8 cellular contexts compared by ENCODE assay signal in genomic region chr7:44638611-44639557, GRCh38. TPM values are rescaled to one million over a fixed set of nuclear protein-coding genes. Genes with fewer than 3 reads are reported as not detected.
A peak's percentile ranks its signal among the peaks of the same experiment; 100 is the strongest.
DNase-seq lines count a peak whose midpoint lies in the region; ATAC-seq and TF ChIP-seq lines count a peak whose summit lies in the region.

No MANE protein-coding gene starts in this region.

- intact Hi-C loops in psoas muscle (cut with DNase I) (no loop called here), vagina (cut with DNase I) (no loop called here)

- H3K4me1 Mint-ChIP-seq in activated T-cell treated with anti-CD3 and anti-CD28 coated beads, Interleukin-2, amount 50 U/mL, for 4 hours (ENCODE audit: low read depth): peaks cover 73% of the 10 kb centered on the region

- no peak overlapping the region for H3K4me3 ChIP-seq in psoas muscle
- H3K4me3 ChIP-seq in vagina: no peak overlapping the region

- no peaks in the 10 kb centered on the region for H3K27me3 Mint-ChIP-seq in activated T-cell treated with anti-CD3 and anti-CD28 coated beads, Interleukin-2, amount 50 U/mL, for 4 hours (ENCODE audit: low read depth)

- no peaks in the 10 kb centered on the region for H3K9me3 Mint-ChIP-seq in activated T-cell treated with anti-CD3 and anti-CD28 coated beads, Interleukin-2, amount 50 U/mL, for 4 hours

- 86 to 90% (median 89%) methylated on average over 5 of the region's 5 CpGs for WGBS in psoas muscle, 3 donors

- H3K27me3 ChIP-seq in psoas muscle (ENCODE audit: insufficient read depth in 3 of 3, low read length in 2 of 3) (no peaks in the 10 kb centered on the region), vagina (no peaks in the 10 kb centered on the region)

- H3K27ac ChIP-seq in psoas muscle: peak overlapping the region; percentile 93
- H3K27ac ChIP-seq in vagina: peak overlapping the region; percentile 87

- H3K36me3 Mint-ChIP-seq in activated T-cell treated with anti-CD3 and anti-CD28 coated beads, Interleukin-2, amount 50 U/mL, for 4 hours (ENCODE audit: insufficient read depth): peaks cover 10% of the 10 kb centered on the region

- peaks cover 72% of the 10 kb centered on the region for H3K4me1 ChIP-seq in psoas muscle
- peaks cover 66% of the 10 kb centered on the region for H3K4me1 ChIP-seq in vagina

- no peak for TF ChIP-seq POLR2A in vagina (IDR thresholded peaks at IDR 0.05)

- H3K9me3 ChIP-seq in psoas muscle (no peaks in the 10 kb centered on the region), vagina (no peaks in the 10 kb centered on the region)

- H3K36me3 ChIP-seq in psoas muscle (ENCODE audit: insufficient read depth in 1 of 2, low read depth in 1 of 2) (no peaks in the 10 kb centered on the region), vagina (no peaks in the 10 kb centered on the region)

- peak; percentile 98 for DNase-seq in A172 (ENCODE audit: low spot score)
- peak; percentile 2 for DNase-seq in OCI-M2 (lab: John Stamatoyannopoulos, UW; ENCODE audit: unreplicated experiment)
- DNase-seq in activated T-cell treated with anti-CD3 and anti-CD28 coated beads, Interleukin-2, amount 50 U/mL, for 4 hours: peak; percentile 65
- DNase-seq in foreskin melanocyte: peak; percentile 20
- DNase-seq in psoas muscle: peak; percentile 74 to 82
- DNase-seq in vagina (ENCODE audit: extremely low spot score in 2 of 2): no peak

- ATAC-seq in GM18519 (IDR thresholded peaks at IDR 0.05; ENCODE audit: low FRiP score, unreplicated experiment): peak; percentile 39
- ATAC-seq in HG03025 (IDR thresholded peaks at IDR 0.05; ENCODE audit: low FRiP score, unreplicated experiment): peak; percentile 73
- ATAC-seq in activated T-cell treated with anti-CD3 and anti-CD28 coated beads, Interleukin-2, amount 50 U/mL, for 4 hours: peak; percentile 65 to 72
- peak; percentile 62 to 72 (median 66) for ATAC-seq in psoas muscle

- no peak for TF ChIP-seq CTCF in psoas muscle (IDR thresholded peaks at IDR 0.05)
- no peak for TF ChIP-seq CTCF in vagina (IDR thresholded peaks at IDR 0.05)

- peak overlapping the region; percentile 73 for H3K4me3 Mint-ChIP-seq in activated T-cell treated with anti-CD3 and anti-CD28 coated beads, Interleukin-2, amount 50 U/mL, for 4 hours

RNA-seq across cellular contexts. Expression of gene OGDH, which starts 32.5 kb away (rescaled TPM):
- 84.1 and 84.9 TPM in 2 replicates for total RNA-seq in A172 (2014; rRNA removed; shearing (Covaris generic))
- 100 to 1,000 TPM in 1 of 3 donors, 10 to 100 TPM in 2; 83.0 to 105 (median 97.2) TPM for total RNA-seq in activated T-cell treated with anti-CD3 and anti-CD28 coated beads, Interleukin-2, amount 50 U/mL, for 4 hours
- total RNA-seq in psoas muscle: 100 to 1,000 TPM; 252 to 500 (median 326) TPM
- polyA plus RNA-seq in psoas muscle: 100 to 1,000 TPM; 176 to 181 (median 179) TPM
- total RNA-seq in vagina: 80.0 TPM

RNA-seq across cellular contexts. Expression of gene TMED4, which starts 56.9 kb away (rescaled TPM):
- total RNA-seq in A172 (2014; rRNA removed; shearing (Covaris generic)): 141 and 265 TPM in 2 replicates
- 10 to 100 TPM; 71.3 to 79.4 (median 71.4) TPM for total RNA-seq in activated T-cell treated with anti-CD3 and anti-CD28 coated beads, Interleukin-2, amount 50 U/mL, for 4 hours
- total RNA-seq in psoas muscle (10 to 100 TPM; 43.1 to 64.4 (median 46.0) TPM), vagina (102 TPM)
- 10 to 100 TPM; 29.8 to 49.0 (median 35.3) TPM for polyA plus RNA-seq in psoas muscle

Comparison
In these comparisons a context has a peak if more than half of its experiments do, and no peak if none do; other contexts are left out.
1. DNase-seq: peak in A172 (single experiment), OCI-M2 (single experiment), activated T-cell treated with anti-CD3 and anti-CD28 coated beads, Interleukin-2, amount 50 U/mL, for 4 hours (single experiment), foreskin melanocyte (single experiment) and psoas muscle (2 of 2); none in vagina (0 of 2).
2. Peak in every context shown above with its lines, with median percentiles within 50 percentile points of each other: ATAC-seq.